ENCODE assay signal across 17 cellular contexts in genomic region chr6:5157744-5158143, GRCh38.
A peak's percentile ranks its signal among the peaks of the same experiment; 100 is the strongest.
DNase-seq lines count a peak whose midpoint lies in the region; FAIRE-seq and TF ChIP-seq lines count a peak whose summit lies in the region.
"Had no signal": no experiment of that assay in that cellular context is flagged by ENCODE, and none has a peak within 500 bp of the region (broad histone marks: within the 10 kb centered on the region; RNA-seq: fewer than 3 reads in every experiment).

No MANE protein-coding gene starts in this region.

- H3K27me3 ChIP-seq in H1 (replicated peaks in 1 of 4; ENCODE audit: control insufficient read depth in 3 of 4, extremely low read depth in 1 of 4, insufficient read depth in 3 of 4, low read length in 3 of 4) (no peaks in the 10 kb centered on the region), neuron (ENCODE audit: insufficient read depth, low read length) (no peaks in the 10 kb centered on the region)
- H3K27me3 ChIP-seq: BLaER1 had no signal

- no peak overlapping the region for H4K91ac ChIP-seq in H1 (replicated peaks; ENCODE audit: insufficient read length, low read length)

- H2AK5ac ChIP-seq in H1 (ENCODE audit: low read depth, low read length): no peak overlapping the region

- in situ Hi-C loops in KBM-7 (cut with MboI; ENCODE audit: low pct_unique_long_range_greater_than_20kb, low sequenced_read_pairs): no loop called here

- H3K79me2 ChIP-seq in H1 (ENCODE audit: control insufficient read depth in 1 of 2, insufficient read depth in 2 of 2, low read length in 2 of 2): no peaks in the 10 kb centered on the region

- H3K9me3 ChIP-seq in H1 (ENCODE audit: insufficient read depth in 2 of 2, low read depth in 1 of 2, low read length in 1 of 2) (no peaks in the 10 kb centered on the region), neuron (ENCODE audit: low read length) (no peaks in the 10 kb centered on the region)
- H3K9me3 ChIP-seq: BLaER1 had no signal

- no peak overlapping the region for H2BK15ac ChIP-seq in H1 (ENCODE audit: low read length)

- DNase-seq in activated naive CD4-positive, alpha-beta T cell treated with Interleukin-2 at 50 U/mL for 16 hours: no peak
- no peak for DNase-seq in H1 (ENCODE audit: low read depth in 1 of 2, low spot score in 2 of 2)
- DNase-seq in stimulated activated naive CD4-positive, alpha-beta T cell treated with Interleukin-2 at 50 U/mL for 16 hours (lab: John Stamatoyannopoulos, UW): no peak
- DNase-seq in GM10266 (ENCODE audit: extremely low spot score): no peak
- DNase-seq in KBM-7: no peak
- DNase-seq: 8988T; CD4-positive, alpha-beta memory T cell; DMS153; DMS79; GDM1; H7; HFFc6 had no signal

- H3K9ac ChIP-seq in H1 (replicated peaks in 1 of 4; ENCODE audit: extremely low read depth in 1 of 4, low read depth in 3 of 4, low read length in 3 of 4): no peak overlapping the region
- H3K9ac ChIP-seq: BLaER1 had no signal

- no peak for TF ChIP-seq POLR2A in H1 (IDR thresholded peaks at IDR 0.05; ENCODE audit: control extremely low read depth in 1 of 2, low read depth in 2 of 2, low read length in 2 of 2)

- POLR2A ChIA-PET in H1 (lab: Charles Lee; ENCODE audit: partially characterized antibody): no interaction called here

- CTCF ChIA-PET in H1 (lab: Charles Lee; ENCODE audit: partially characterized antibody): interaction anchor here (1.0 to 2.4 kb wide), 3 partner anchors 9 to 100 kb away, joined by 3 to 9 read pairs (median 4); no protein-coding TSS in a partner anchor

- H3K36me3 ChIP-seq in H1 (ENCODE audit: control insufficient read depth in 2 of 4, insufficient read depth in 4 of 4, low read length in 3 of 4): no peaks in the 10 kb centered on the region
- H3K36me3 ChIP-seq in neuron (ENCODE audit: insufficient read depth, low read length): no peaks in the 10 kb centered on the region

- H3K4me1 Mint-ChIP-seq in activated naive CD4-positive, alpha-beta T cell treated with anti-CD3 and anti-CD28 coated beads, Interleukin-2, amount 50 U/mL, for 24 hours: no peaks in the 10 kb centered on the region
- H3K4me1 Mint-ChIP-seq: CD4-positive, alpha-beta memory T cell had no signal

- TF ChIP-seq EP300 in H1 (IDR thresholded peaks at IDR 0.05; ENCODE audit: borderline replicate concordance in 1 of 2, low read depth in 2 of 2, low read length in 2 of 2): no peak

- H3K27ac Mint-ChIP-seq in activated naive CD4-positive, alpha-beta T cell treated with anti-CD3 and anti-CD28 coated beads, Interleukin-2, amount 50 U/mL, for 24 hours: peak overlapping the region; percentile 62
- H3K27ac Mint-ChIP-seq: CD4-positive, alpha-beta memory T cell; HFFc6 had no signal

- H3K9me3 Mint-ChIP-seq in activated naive CD4-positive, alpha-beta T cell treated with anti-CD3 and anti-CD28 coated beads, Interleukin-2, amount 50 U/mL, for 24 hours: no peaks in the 10 kb centered on the region
- H3K9me3 Mint-ChIP-seq: CD4-positive, alpha-beta memory T cell; HFFc6 had no signal

- H3K4ac ChIP-seq in H1 (replicated peaks; ENCODE audit: insufficient read length, low read depth, low read length): no peak overlapping the region

- H2BK5ac ChIP-seq in H1 (ENCODE audit: low read depth, low read length): no peak overlapping the region

- peak overlapping the region; percentile 12; the same call in 1 of the 2 replicates for H4K8ac ChIP-seq in H1 (ENCODE audit: extremely low read depth, insufficient read depth, low read length)

- H2BK20ac ChIP-seq in H1 (ENCODE audit: low read length): no peak overlapping the region

- TF ChIP-seq RAD21 in H1 (IDR thresholded peaks at IDR 0.05 in 1 of 2, conservative IDR thresholded peaks at IDR 0.05 in 1 of 2; ENCODE audit: low read depth in 2 of 2, low read length in 2 of 2): no peak

- WGBS in H1 (ENCODE audit: extremely low coverage in 1 of 2, insufficient coverage in 1 of 2, insufficient read length in 1 of 2, insufficient replicate concordance in 2 of 2, low coverage in 1 of 2, low lambda C conversion rate in 2 of 2, missing lambda C conversion rate in 1 of 2), 2 experiments: 87% methylated on average over 8 of the region's 8 CpGs; no CpG with 5 or more reads in 1 of the 2 experiments

- no peak overlapping the region for H2BK120ac ChIP-seq in H1 (replicated peaks; ENCODE audit: low read depth, low read length)

- TF ChIP-seq CTCF in H1 (IDR thresholded peaks at IDR 0.05; ENCODE audit: control extremely low read depth in 1 of 3, insufficient read depth in 1 of 3, low read depth in 1 of 3, low read length in 3 of 3): no peak
- no peak for TF ChIP-seq CTCF in GM10266 (IDR thresholded peaks at IDR 0.05; ENCODE audit: control insufficient read depth, insufficient read depth, low read depth, missing control alignments)

- H2BK12ac ChIP-seq in H1 (ENCODE audit: low read depth, low read length): no peak overlapping the region

- no peak overlapping the region for H3K23ac ChIP-seq in H1 (ENCODE audit: insufficient read length)

- H3K14ac ChIP-seq in H1 (ENCODE audit: insufficient read length): no peak overlapping the region

- H4K5ac ChIP-seq in H1 (ENCODE audit: insufficient read length, low read depth, low read length): no peak overlapping the region

- no peak overlapping the region for H3K56ac ChIP-seq in H1 (replicated peaks; ENCODE audit: insufficient read length, low read depth, low read length)

- H3K4me3 ChIP-seq in H1 (ENCODE audit: extremely low read depth in 1 of 4, insufficient read depth in 2 of 4, low read depth in 3 of 4, low read length in 4 of 4): no peak overlapping the region
- H3K4me3 ChIP-seq in neuron (ENCODE audit: low read length): no peak overlapping the region
- H3K4me3 ChIP-seq: BLaER1 had no signal

- no peaks in the 10 kb centered on the region for H3K23me2 ChIP-seq in H1 (ENCODE audit: low read depth, low read length)

- no peaks in the 10 kb centered on the region for H3K36me3 Mint-ChIP-seq in activated naive CD4-positive, alpha-beta T cell treated with anti-CD3 and anti-CD28 coated beads, Interleukin-2, amount 50 U/mL, for 24 hours
- H3K36me3 Mint-ChIP-seq: CD14-positive monocyte; CD4-positive, alpha-beta memory T cell had no signal

- H3K4me3 Mint-ChIP-seq in activated naive CD4-positive, alpha-beta T cell treated with anti-CD3 and anti-CD28 coated beads, Interleukin-2, amount 50 U/mL, for 24 hours: no peak overlapping the region
- H3K4me3 Mint-ChIP-seq: CD14-positive monocyte; CD4-positive, alpha-beta memory T cell; HFFc6 had no signal

- no peak overlapping the region for H2AFZ ChIP-seq in H1 (ENCODE audit: low read length)
- H2AFZ ChIP-seq in neuron (ENCODE audit: low read depth, low read length): peak overlapping the region; percentile 31

- no peak overlapping the region for H3K4me2 ChIP-seq in H1 (ENCODE audit: insufficient read depth in 1 of 2, low read depth in 2 of 2, low read length in 2 of 2)
- H3K4me2 ChIP-seq: BLaER1 had no signal

- no peak for FAIRE-seq in H1 (lab: Jason Lieb, UNC)

- no peak overlapping the region for H3K27ac ChIP-seq in H1 (ENCODE audit: low read depth, low read length)
- H3K27ac ChIP-seq: BLaER1, HL-60 had no signal

- peaks cover 0 to 5% of the 10 kb centered on the region in 2 experiments for H4K20me1 ChIP-seq in H1 (replicated peaks in 1 of 2; ENCODE audit: control insufficient read depth in 1 of 2, insufficient read depth in 2 of 2, low read length in 2 of 2)
- H4K20me1 ChIP-seq: BLaER1 had no signal

- H3K4me1 ChIP-seq in H1 (replicated peaks in 1 of 4; ENCODE audit: control insufficient read depth in 3 of 4, insufficient read depth in 4 of 4, low read length in 3 of 4) (no peaks in the 10 kb centered on the region), neuron (ENCODE audit: insufficient read depth, low read length) (peaks cover 34% of the 10 kb centered on the region)

- H3K18ac ChIP-seq in H1 (ENCODE audit: extremely low read depth, low read length): no peak overlapping the region

- H3K79me1 ChIP-seq in H1 (ENCODE audit: low read depth, low read length): no peaks in the 10 kb centered on the region; the same call in 1 of the 2 replicates

- no peaks in the 10 kb centered on the region for H3K27me3 Mint-ChIP-seq in activated naive CD4-positive, alpha-beta T cell treated with anti-CD3 and anti-CD28 coated beads, Interleukin-2, amount 50 U/mL, for 24 hours
- H3K27me3 Mint-ChIP-seq: CD4-positive, alpha-beta memory T cell had no signal

TF ChIP-seq in H1, 55 proteins besides CTCF, POLR2A, EP300 and RAD21:
- TF ChIP-seq, protein P1, sequence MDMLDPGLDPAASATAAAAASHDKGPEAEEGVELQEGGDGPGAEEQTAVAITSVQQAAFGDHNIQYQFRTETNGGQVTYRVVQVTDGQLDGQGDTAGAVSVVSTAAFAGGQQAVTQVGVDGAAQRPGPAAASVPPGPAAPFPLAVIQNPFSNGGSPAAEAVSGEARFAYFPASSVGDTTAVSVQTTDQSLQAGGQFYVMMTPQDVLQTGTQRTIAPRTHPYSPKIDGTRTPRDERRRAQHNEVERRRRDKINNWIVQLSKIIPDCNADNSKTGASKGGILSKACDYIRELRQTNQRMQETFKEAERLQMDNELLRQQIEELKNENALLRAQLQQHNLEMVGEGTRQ (IDR thresholded peaks at IDR 0.05; ENCODE audit: low read length): no peak
- TF ChIP-seq EGR1 (IDR thresholded peaks at IDR 0.05; ENCODE audit: borderline replicate concordance, low read depth, low read length): no peak
- TF ChIP-seq TAF7 (optimal IDR thresholded peaks at IDR 0.05; ENCODE audit: borderline replicate concordance, low read depth, low read length): no peak
- TF ChIP-seq CEBPB (IDR thresholded peaks at IDR 0.05; ENCODE audit: low read depth, low read length): no peak
- TF ChIP-seq TCF12 (IDR thresholded peaks at IDR 0.05; ENCODE audit: low read depth, low read length): no peak
